1 cellular context compared by ENCODE assay signal in the genomic region with DNA sequence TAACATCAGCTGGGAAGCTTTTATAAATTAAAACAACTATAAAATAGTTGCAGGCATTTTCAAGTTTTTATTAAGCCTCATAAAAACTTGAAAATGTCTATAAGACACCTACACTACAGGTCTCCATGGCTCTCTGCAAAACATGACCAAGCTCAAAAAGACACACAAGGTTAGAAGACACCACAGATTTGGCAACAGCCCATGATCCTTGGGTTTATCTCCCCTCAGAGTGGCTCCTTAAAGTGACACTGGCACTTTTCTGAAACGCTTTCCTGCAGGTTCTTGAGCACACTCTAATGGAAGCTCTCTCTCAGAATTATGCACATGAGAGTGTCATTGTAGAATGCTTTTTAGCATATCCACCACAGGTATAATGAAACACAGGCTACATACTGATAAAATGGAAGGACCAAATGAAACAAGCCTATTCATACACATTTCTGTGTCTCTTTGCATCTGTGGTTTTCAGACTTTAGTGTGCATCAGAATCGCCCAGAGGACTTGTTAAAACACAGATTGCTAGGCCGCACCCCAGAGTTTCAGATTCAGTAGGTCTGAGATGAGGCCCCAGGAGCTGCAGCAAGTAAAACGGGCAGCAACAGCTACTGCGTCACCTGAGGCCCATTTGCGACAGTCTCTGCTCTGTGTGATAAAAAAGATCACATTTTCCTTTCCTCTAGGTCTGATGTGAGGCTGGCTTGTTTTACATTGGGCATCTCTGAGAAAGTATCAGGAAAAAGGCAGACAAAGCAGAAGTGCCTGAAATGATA.
TF ChIP-seq lines count a peak whose summit lies in the region.

No MANE protein-coding gene starts in this region.

TF ChIP-seq in GM12878, 131 proteins besides CTCF, POLR2A, EP300 and RAD21 (continued from another document and continues in another):
- TF ChIP-seq, protein P1, sequence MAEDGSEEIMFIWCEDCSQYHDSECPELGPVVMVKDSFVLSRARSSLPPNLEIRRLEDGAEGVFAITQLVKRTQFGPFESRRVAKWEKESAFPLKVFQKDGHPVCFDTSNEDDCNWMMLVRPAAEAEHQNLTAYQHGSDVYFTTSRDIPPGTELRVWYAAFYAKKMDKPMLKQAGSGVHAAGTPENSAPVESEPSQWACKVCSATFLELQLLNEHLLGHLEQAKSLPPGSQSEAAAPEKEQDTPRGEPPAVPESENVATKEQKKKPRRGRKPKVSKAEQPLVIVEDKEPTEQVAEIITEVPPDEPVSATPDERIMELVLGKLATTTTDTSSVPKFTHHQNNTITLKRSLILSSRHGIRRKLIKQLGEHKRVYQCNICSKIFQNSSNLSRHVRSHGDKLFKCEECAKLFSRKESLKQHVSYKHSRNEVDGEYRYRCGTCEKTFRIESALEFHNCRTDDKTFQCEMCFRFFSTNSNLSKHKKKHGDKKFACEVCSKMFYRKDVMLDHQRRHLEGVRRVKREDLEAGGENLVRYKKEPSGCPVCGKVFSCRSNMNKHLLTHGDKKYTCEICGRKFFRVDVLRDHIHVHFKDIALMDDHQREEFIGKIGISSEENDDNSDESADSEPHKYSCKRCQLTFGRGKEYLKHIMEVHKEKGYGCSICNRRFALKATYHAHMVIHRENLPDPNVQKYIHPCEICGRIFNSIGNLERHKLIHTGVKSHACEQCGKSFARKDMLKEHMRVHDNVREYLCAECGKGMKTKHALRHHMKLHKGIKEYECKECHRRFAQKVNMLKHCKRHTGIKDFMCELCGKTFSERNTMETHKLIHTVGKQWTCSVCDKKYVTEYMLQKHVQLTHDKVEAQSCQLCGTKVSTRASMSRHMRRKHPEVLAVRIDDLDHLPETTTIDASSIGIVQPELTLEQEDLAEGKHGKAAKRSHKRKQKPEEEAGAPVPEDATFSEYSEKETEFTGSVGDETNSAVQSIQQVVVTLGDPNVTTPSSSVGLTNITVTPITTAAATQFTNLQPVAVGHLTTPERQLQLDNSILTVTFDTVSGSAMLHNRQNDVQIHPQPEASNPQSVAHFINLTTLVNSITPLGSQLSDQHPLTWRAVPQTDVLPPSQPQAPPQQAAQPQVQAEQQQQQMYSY (CRISPR knock-in tag; IDR thresholded peaks at IDR 0.05) = no peak
- TF ChIP-seq, protein P2, sequence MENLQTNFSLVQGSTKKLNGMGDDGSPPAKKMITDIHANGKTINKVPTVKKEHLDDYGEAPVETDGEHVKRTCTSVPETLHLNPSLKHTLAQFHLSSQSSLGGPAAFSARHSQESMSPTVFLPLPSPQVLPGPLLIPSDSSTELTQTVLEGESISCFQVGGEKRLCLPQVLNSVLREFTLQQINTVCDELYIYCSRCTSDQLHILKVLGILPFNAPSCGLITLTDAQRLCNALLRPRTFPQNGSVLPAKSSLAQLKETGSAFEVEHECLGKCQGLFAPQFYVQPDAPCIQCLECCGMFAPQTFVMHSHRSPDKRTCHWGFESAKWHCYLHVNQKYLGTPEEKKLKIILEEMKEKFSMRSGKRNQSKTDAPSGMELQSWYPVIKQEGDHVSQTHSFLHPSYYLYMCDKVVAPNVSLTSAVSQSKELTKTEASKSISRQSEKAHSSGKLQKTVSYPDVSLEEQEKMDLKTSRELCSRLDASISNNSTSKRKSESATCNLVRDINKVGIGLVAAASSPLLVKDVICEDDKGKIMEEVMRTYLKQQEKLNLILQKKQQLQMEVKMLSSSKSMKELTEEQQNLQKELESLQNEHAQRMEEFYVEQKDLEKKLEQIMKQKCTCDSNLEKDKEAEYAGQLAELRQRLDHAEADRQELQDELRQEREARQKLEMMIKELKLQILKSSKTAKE (IDR thresholded peaks at IDR 0.05; ENCODE audit: low read depth, poor library complexity, severe bottlenecking) = peak; percentile 63
- TF ChIP-seq, protein P3, sequence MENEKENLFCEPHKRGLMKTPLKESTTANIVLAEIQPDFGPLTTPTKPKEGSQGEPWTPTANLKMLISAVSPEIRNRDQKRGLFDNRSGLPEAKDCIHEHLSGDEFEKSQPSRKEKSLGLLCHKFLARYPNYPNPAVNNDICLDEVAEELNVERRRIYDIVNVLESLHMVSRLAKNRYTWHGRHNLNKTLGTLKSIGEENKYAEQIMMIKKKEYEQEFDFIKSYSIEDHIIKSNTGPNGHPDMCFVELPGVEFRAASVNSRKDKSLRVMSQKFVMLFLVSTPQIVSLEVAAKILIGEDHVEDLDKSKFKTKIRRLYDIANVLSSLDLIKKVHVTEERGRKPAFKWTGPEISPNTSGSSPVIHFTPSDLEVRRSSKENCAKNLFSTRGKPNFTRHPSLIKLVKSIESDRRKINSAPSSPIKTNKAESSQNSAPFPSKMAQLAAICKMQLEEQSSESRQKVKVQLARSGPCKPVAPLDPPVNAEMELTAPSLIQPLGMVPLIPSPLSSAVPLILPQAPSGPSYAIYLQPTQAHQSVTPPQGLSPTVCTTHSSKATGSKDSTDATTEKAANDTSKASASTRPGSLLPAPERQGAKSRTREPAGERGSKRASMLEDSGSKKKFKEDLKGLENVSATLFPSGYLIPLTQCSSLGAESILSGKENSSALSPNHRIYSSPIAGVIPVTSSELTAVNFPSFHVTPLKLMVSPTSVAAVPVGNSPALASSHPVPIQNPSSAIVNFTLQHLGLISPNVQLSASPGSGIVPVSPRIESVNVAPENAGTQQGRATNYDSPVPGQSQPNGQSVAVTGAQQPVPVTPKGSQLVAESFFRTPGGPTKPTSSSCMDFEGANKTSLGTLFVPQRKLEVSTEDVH (IDR thresholded peaks at IDR 0.05; ENCODE audit: low read depth, partially characterized antibody) = no peak
- TF ChIP-seq SMC3 (IDR thresholded peaks at IDR 0.05; ENCODE audit: borderline replicate concordance, low read length) (no peak), MTA3 (IDR thresholded peaks at IDR 0.05; ENCODE audit: borderline replicate concordance, low read length) (peak; percentile 72; the same call in 1 of the 2 replicates), ESRRA (IDR thresholded peaks at IDR 0.05; ENCODE audit: low read length) (no peak), ZNF274 (IDR thresholded peaks at IDR 0.05; ENCODE audit: insufficient read depth, insufficient read length) (no peak), TCF7 (IDR thresholded peaks at IDR 0.05; ENCODE audit: borderline replicate concordance) (no peak), CREB1 (IDR thresholded peaks at IDR 0.05; ENCODE audit: low read depth) (peak; percentile 85), SPI1 (IDR thresholded peaks at IDR 0.05; ENCODE audit: borderline replicate concordance, insufficient read depth, low read depth, low read length) (peak; percentile 17; the same call in 1 of the 2 replicates), KDM1A (IDR thresholded peaks at IDR 0.05; ENCODE audit: borderline replicate concordance) (no peak), ZNF24 (IDR thresholded peaks at IDR 0.05) (no peak), NFXL1 (IDR thresholded peaks at IDR 0.05; ENCODE audit: borderline replicate concordance) (no peak), STAT1 (conservative IDR thresholded peaks at IDR 0.05) (no peak), SIX5 (IDR thresholded peaks at IDR 0.05; ENCODE audit: low read depth, low read length, severe bottlenecking) (no peak), IKZF1 (conservative IDR thresholded peaks at IDR 0.05) (peak; percentile 64), POU2F2 (IDR thresholded peaks at IDR 0.05; ENCODE audit: borderline replicate concordance, low read depth, low read length) (0 out of 3 replicates have a peak, but pooled peaks have one; percentile 53)
- TF ChIP-seq, protein P4, sequence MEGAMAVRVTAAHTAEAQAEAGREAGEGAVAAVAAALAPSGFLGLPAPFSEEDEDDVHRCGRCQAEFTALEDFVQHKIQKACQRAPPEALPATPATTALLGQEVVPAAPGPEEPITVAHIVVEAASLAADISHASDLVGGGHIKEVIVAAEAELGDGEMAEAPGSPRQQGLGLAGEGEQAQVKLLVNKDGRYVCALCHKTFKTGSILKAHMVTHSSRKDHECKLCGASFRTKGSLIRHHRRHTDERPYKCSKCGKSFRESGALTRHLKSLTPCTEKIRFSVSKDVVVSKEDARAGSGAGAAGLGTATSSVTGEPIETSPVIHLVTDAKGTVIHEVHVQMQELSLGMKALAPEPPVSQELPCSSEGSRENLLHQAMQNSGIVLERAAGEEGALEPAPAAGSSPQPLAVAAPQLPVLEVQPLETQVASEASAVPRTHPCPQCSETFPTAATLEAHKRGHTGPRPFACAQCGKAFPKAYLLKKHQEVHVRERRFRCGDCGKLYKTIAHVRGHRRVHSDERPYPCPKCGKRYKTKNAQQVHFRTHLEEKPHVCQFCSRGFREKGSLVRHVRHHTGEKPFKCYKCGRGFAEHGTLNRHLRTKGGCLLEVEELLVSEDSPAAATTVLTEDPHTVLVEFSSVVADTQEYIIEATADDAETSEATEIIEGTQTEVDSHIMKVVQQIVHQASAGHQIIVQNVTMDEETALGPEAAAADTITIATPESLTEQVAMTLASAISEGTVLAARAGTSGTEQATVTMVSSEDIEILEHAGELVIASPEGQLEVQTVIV (IDR thresholded peaks at IDR 0.05; ENCODE audit: borderline replicate concordance, partially characterized antibody) = peak; percentile 80
- TF ChIP-seq, protein P5, sequence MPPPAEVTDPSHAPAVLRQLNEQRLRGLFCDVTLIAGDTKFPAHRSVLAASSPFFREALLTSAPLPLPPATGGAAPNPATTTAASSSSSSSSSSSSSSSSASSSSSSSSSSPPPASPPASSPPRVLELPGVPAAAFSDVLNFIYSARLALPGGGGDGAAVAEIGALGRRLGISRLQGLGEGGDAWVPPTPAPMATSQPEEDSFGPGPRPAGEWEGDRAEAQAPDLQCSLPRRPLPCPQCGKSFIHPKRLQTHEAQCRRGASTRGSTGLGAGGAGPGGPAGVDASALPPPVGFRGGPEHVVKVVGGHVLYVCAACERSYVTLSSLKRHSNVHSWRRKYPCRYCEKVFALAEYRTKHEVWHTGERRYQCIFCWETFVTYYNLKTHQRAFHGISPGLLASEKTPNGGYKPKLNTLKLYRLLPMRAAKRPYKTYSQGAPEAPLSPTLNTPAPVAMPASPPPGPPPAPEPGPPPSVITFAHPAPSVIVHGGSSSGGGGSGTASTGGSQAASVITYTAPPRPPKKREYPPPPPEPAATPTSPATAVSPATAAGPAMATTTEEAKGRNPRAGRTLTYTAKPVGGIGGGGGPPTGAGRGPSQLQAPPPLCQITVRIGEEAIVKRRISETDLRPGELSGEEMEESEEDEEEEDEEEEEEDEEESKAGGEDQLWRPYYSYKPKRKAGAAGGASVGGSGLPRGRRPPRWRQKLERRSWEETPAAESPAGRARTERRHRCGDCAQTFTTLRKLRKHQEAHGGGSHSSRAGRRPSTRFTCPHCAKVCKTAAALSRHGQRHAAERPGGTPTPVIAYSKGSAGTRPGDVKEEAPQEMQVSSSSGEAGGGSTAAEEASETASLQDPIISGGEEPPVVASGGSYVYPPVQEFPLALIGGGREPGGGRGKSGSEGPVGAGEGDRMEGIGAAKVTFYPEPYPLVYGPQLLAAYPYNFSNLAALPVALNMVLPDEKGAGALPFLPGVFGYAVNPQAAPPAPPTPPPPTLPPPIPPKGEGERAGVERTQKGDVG (CRISPR knock-in tag; IDR thresholded peaks at IDR 0.05) = no peak
- TF ChIP-seq, protein P6, sequence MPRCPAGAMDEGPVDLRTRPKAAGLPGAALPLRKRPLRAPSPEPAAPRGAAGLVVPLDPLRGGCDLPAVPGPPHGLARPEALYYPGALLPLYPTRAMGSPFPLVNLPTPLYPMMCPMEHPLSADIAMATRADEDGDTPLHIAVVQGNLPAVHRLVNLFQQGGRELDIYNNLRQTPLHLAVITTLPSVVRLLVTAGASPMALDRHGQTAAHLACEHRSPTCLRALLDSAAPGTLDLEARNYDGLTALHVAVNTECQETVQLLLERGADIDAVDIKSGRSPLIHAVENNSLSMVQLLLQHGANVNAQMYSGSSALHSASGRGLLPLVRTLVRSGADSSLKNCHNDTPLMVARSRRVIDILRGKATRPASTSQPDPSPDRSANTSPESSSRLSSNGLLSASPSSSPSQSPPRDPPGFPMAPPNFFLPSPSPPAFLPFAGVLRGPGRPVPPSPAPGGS (IDR thresholded peaks at IDR 0.05; ENCODE audit: borderline replicate concordance, insufficient read depth, low read depth, low read length, poor library complexity, severe bottlenecking) = no peak
- TF ChIP-seq, protein P7, sequence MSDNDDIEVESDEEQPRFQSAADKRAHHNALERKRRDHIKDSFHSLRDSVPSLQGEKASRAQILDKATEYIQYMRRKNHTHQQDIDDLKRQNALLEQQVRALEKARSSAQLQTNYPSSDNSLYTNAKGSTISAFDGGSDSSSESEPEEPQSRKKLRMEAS (IDR thresholded peaks at IDR 0.05; ENCODE audit: low read depth, low read length) = no peak
- TF ChIP-seq, protein P8, sequence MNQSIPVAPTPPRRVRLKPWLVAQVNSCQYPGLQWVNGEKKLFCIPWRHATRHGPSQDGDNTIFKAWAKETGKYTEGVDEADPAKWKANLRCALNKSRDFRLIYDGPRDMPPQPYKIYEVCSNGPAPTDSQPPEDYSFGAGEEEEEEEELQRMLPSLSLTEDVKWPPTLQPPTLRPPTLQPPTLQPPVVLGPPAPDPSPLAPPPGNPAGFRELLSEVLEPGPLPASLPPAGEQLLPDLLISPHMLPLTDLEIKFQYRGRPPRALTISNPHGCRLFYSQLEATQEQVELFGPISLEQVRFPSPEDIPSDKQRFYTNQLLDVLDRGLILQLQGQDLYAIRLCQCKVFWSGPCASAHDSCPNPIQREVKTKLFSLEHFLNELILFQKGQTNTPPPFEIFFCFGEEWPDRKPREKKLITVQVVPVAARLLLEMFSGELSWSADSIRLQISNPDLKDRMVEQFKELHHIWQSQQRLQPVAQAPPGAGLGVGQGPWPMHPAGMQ (IDR thresholded peaks at IDR 0.05; ENCODE audit: borderline replicate concordance) = no peak
- TF ChIP-seq, protein P9, sequence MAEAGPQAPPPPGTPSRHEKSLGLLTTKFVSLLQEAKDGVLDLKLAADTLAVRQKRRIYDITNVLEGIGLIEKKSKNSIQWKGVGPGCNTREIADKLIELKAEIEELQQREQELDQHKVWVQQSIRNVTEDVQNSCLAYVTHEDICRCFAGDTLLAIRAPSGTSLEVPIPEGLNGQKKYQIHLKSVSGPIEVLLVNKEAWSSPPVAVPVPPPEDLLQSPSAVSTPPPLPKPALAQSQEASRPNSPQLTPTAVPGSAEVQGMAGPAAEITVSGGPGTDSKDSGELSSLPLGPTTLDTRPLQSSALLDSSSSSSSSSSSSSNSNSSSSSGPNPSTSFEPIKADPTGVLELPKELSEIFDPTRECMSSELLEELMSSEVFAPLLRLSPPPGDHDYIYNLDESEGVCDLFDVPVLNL (IDR thresholded peaks at IDR 0.05; ENCODE audit: low read depth, low read length) = no peak
- TF ChIP-seq, protein P10, sequence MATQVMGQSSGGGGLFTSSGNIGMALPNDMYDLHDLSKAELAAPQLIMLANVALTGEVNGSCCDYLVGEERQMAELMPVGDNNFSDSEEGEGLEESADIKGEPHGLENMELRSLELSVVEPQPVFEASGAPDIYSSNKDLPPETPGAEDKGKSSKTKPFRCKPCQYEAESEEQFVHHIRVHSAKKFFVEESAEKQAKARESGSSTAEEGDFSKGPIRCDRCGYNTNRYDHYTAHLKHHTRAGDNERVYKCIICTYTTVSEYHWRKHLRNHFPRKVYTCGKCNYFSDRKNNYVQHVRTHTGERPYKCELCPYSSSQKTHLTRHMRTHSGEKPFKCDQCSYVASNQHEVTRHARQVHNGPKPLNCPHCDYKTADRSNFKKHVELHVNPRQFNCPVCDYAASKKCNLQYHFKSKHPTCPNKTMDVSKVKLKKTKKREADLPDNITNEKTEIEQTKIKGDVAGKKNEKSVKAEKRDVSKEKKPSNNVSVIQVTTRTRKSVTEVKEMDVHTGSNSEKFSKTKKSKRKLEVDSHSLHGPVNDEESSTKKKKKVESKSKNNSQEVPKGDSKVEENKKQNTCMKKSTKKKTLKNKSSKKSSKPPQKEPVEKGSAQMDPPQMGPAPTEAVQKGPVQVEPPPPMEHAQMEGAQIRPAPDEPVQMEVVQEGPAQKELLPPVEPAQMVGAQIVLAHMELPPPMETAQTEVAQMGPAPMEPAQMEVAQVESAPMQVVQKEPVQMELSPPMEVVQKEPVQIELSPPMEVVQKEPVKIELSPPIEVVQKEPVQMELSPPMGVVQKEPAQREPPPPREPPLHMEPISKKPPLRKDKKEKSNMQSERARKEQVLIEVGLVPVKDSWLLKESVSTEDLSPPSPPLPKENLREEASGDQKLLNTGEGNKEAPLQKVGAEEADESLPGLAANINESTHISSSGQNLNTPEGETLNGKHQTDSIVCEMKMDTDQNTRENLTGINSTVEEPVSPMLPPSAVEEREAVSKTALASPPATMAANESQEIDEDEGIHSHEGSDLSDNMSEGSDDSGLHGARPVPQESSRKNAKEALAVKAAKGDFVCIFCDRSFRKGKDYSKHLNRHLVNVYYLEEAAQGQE (IDR thresholded peaks at IDR 0.05; ENCODE audit: low read depth, low read length) = no peak
